Comparison of ENCODE assay signal across 26 cellular contexts in the genomic region with DNA sequence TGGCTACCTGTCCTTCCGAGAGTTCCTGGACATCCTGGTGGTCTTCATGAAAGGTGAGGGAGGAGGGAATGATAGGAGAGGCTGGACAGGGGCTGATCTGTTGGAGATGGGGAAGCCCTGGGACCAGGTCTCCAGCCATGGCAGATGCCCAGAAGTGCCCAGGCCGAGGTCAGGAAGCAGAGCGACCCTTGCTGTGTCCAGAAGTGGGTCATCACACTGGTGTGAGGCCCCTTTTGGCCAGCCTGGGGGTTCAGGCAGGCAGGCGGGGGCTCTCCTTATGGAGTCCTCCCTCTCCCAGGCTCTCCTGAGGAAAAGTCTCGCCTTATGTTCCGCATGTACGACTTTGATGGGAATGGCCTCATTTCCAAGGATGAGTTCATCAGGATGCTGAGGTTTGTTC. TPM values are rescaled to one million over a fixed set of nuclear protein-coding genes. Genes with fewer than 3 reads are reported as not detected.
"Had no signal": no experiment of that assay in that cellular context is flagged by ENCODE, and none has a peak within 500 bp of the region (broad histone marks: within the 10 kb centered on the region; RNA-seq: fewer than 3 reads in every experiment).

No MANE protein-coding gene starts in this region.

- DNase-seq: activated B cell treated with CpG ODN at 0.5 μM for 24 hours; activated CD4-positive, alpha-beta T cell treated with anti-CD3 and anti-CD28 coated beads for 1 hour; activated CD4-positive, alpha-beta T cell treated with anti-CD3 and anti-CD28 coated beads, Interleukin-2, amount 10 ng/mL, durations not matched to agents 24 days and 14 days; activated CD4-positive, alpha-beta T cell treated with anti-CD3 and anti-CD28 coated beads, Interleukin-2, amount 50 U/mL, for 48 hours; activated CD8-positive, alpha-beta memory T cell treated with anti-CD3 and anti-CD28 coated beads, Interleukin-2, amount 10 ng/mL, durations not matched to agents 7 days and 5 days; activated effector memory CD4-positive, alpha-beta T cell treated with anti-CD3 and anti-CD28 coated beads, Interleukin-2, amount 50 U/mL, for 16 hours; activated naive CD4-positive, alpha-beta T cell treated with Interleukin-2 at 50 U/mL for 16 hours; activated T-cell treated with anti-CD3 and anti-CD28 coated beads, Interleukin-2, amount 50 U/mL, for 24 hours; amygdala; brain microvascular endothelial cell; MV-4-11; NCI-H1105; NCI-H1436 treated with DMSO at 0.1 percent for 48 hours; NCI-H187; NCI-H2081; NCI-H446; NCI-H524; Peyer's patch; SHP77 had no signal

- H3K4me1 Mint-ChIP-seq: activated B cell treated with CpG ODN at 0.5 μM for 24 hours; activated CD4-positive, alpha-beta T cell treated with anti-CD3 and anti-CD28 coated beads, Interleukin-2, amount 10 ng/mL, durations not matched to agents 24 days and 14 days; activated CD8-positive, alpha-beta memory T cell treated with anti-CD3 and anti-CD28 coated beads, Interleukin-2, amount 10 ng/mL, durations not matched to agents 7 days and 5 days had no signal

- H3K4me1 ChIP-seq: Peyer's patch, SJSA1 had no signal

- H3K36me3 ChIP-seq: brain microvascular endothelial cell, MG63, Peyer's patch, SJSA1 had no signal

- H3K9ac ChIP-seq: KMS-11 had no signal

- H3K27ac Mint-ChIP-seq: activated B cell treated with CpG ODN at 0.5 μM for 24 hours; activated CD4-positive, alpha-beta T cell treated with anti-CD3 and anti-CD28 coated beads, Interleukin-2, amount 10 ng/mL, durations not matched to agents 24 days and 14 days; activated CD8-positive, alpha-beta memory T cell treated with anti-CD3 and anti-CD28 coated beads, Interleukin-2, amount 10 ng/mL, durations not matched to agents 7 days and 5 days; activated naive CD8-positive, alpha-beta T cell; activated T-cell treated with anti-CD3 and anti-CD28 coated beads, Interleukin-2, amount 50 U/mL, for 24 hours; activated T-helper 1 cell treated with anti-CD3 and anti-CD28 coated beads, Interleukin-12 subunit alpha, Interleukin-12 subunit beta, Interleukin-2, Interleukin-4 antibody, amounts not matched to agents 30 ng/mL and 10 ng/mL and 1 ng/mL, durations not matched to agents 14 hours and 24 hours and 36 hours; T-helper 1 cell treated with Interleukin-12 subunit alpha and Interleukin-12 subunit beta and Interleukin-4 antibody, amounts not matched to agents 30 μg/mL and 1 μg/mL, for 36 hours had no signal

- H3K27me3 ChIP-seq: brain microvascular endothelial cell, MG63, Peyer's patch, SJSA1 had no signal

- H3K9me3 ChIP-seq: MG63, Peyer's patch, SJSA1 had no signal

- H3K4me3 ChIP-seq: MG63, Peyer's patch, SJSA1 had no signal

- H3K4me3 Mint-ChIP-seq: activated B cell treated with CpG ODN at 0.5 μM for 24 hours; activated CD4-positive, alpha-beta T cell treated with anti-CD3 and anti-CD28 coated beads, Interleukin-2, amount 10 ng/mL, durations not matched to agents 24 days and 14 days; activated CD8-positive, alpha-beta memory T cell treated with anti-CD3 and anti-CD28 coated beads, Interleukin-2, amount 10 ng/mL, durations not matched to agents 7 days and 5 days; activated naive CD8-positive, alpha-beta T cell; activated T-cell treated with anti-CD3 and anti-CD28 coated beads, Interleukin-2, amount 50 U/mL, for 24 hours; activated T-helper 1 cell treated with anti-CD3 and anti-CD28 coated beads, Interleukin-12 subunit alpha, Interleukin-12 subunit beta, Interleukin-2, Interleukin-4 antibody, amounts not matched to agents 30 ng/mL and 10 ng/mL and 1 ng/mL, durations not matched to agents 14 hours and 24 hours and 36 hours; T-helper 1 cell treated with Interleukin-12 subunit alpha and Interleukin-12 subunit beta and Interleukin-4 antibody, amounts not matched to agents 30 μg/mL and 1 μg/mL, for 36 hours had no signal

- H3K4me2 ChIP-seq: KMS-11 had no signal

- H3K36me3 Mint-ChIP-seq: activated CD8-positive, alpha-beta memory T cell treated with anti-CD3 and anti-CD28 coated beads, Interleukin-2, amount 10 ng/mL, durations not matched to agents 7 days and 5 days; activated naive CD8-positive, alpha-beta T cell had no signal

- H3K27me3 Mint-ChIP-seq: activated B cell treated with CpG ODN at 0.5 μM for 24 hours; activated CD4-positive, alpha-beta T cell treated with anti-CD3 and anti-CD28 coated beads, Interleukin-2, amount 10 ng/mL, durations not matched to agents 24 days and 14 days; activated CD8-positive, alpha-beta memory T cell treated with anti-CD3 and anti-CD28 coated beads, Interleukin-2, amount 10 ng/mL, durations not matched to agents 7 days and 5 days; activated naive CD8-positive, alpha-beta T cell; activated T-cell treated with anti-CD3 and anti-CD28 coated beads, Interleukin-2, amount 50 U/mL, for 24 hours had no signal

- H3K9me3 Mint-ChIP-seq: activated B cell treated with CpG ODN at 0.5 μM for 24 hours; activated CD4-positive, alpha-beta T cell treated with anti-CD3 and anti-CD28 coated beads, Interleukin-2, amount 10 ng/mL, durations not matched to agents 24 days and 14 days; activated T-cell treated with anti-CD3 and anti-CD28 coated beads, Interleukin-2, amount 50 U/mL, for 24 hours; activated T-helper 1 cell treated with anti-CD3 and anti-CD28 coated beads, Interleukin-12 subunit alpha, Interleukin-12 subunit beta, Interleukin-2, Interleukin-4 antibody, amounts not matched to agents 30 ng/mL and 10 ng/mL and 1 ng/mL, durations not matched to agents 14 hours and 24 hours and 36 hours; T-helper 1 cell treated with Interleukin-12 subunit alpha and Interleukin-12 subunit beta and Interleukin-4 antibody, amounts not matched to agents 30 μg/mL and 1 μg/mL, for 36 hours had no signal

- H3K27ac ChIP-seq: brain microvascular endothelial cell, KMS-11, Peyer's patch, SJSA1 had no signal

RNA-seq across cellular contexts. Expression of a gene that starts 17.8 kb away (rescaled TPM):
- total RNA-seq: SJSA1 had no signal

RNA-seq across cellular contexts. Expression of a gene that starts 17.9 kb away (rescaled TPM):
- total RNA-seq: activated CD4-positive, alpha-beta T cell treated with anti-CD3 and anti-CD28 coated beads, Interleukin-2, amount 10 ng/mL, durations not matched to agents 24 days and 14 days; activated CD8-positive, alpha-beta memory T cell treated with anti-CD3 and anti-CD28 coated beads, Interleukin-2, amount 10 ng/mL, durations not matched to agents 7 days and 5 days; activated T-helper 1 cell treated with anti-CD3 and anti-CD28 coated beads, Interleukin-12 subunit alpha, Interleukin-12 subunit beta, Interleukin-2, Interleukin-4 antibody, amounts not matched to agents 30 ng/mL and 10 ng/mL and 1 ng/mL, durations not matched to agents 14 hours and 24 hours and 36 hours; SJSA1 had no signal

RNA-seq across cellular contexts. Expression of a gene that starts 33.5 kb away (rescaled TPM):
- total RNA-seq: activated B cell treated with CpG ODN at 0.5 μM for 24 hours; activated CD4-positive, alpha-beta T cell treated with anti-CD3 and anti-CD28 coated beads, Interleukin-2, amount 10 ng/mL, durations not matched to agents 24 days and 14 days; activated CD8-positive, alpha-beta memory T cell treated with anti-CD3 and anti-CD28 coated beads, Interleukin-2, amount 10 ng/mL, durations not matched to agents 7 days and 5 days; activated T-helper 1 cell treated with anti-CD3 and anti-CD28 coated beads, Interleukin-12 subunit alpha, Interleukin-12 subunit beta, Interleukin-2, Interleukin-4 antibody, amounts not matched to agents 30 ng/mL and 10 ng/mL and 1 ng/mL, durations not matched to agents 14 hours and 24 hours and 36 hours; cardiac septum; SJSA1 had no signal

RNA-seq across cellular contexts. Expression of a gene that starts 33.6 kb away (rescaled TPM):
- total RNA-seq: activated B cell treated with CpG ODN at 0.5 μM for 24 hours; activated CD4-positive, alpha-beta T cell treated with anti-CD3 and anti-CD28 coated beads, Interleukin-2, amount 10 ng/mL, durations not matched to agents 24 days and 14 days; activated CD8-positive, alpha-beta memory T cell treated with anti-CD3 and anti-CD28 coated beads, Interleukin-2, amount 10 ng/mL, durations not matched to agents 7 days and 5 days; activated T-helper 1 cell treated with anti-CD3 and anti-CD28 coated beads, Interleukin-12 subunit alpha, Interleukin-12 subunit beta, Interleukin-2, Interleukin-4 antibody, amounts not matched to agents 30 ng/mL and 10 ng/mL and 1 ng/mL, durations not matched to agents 14 hours and 24 hours and 36 hours; SJSA1 had no signal
